13 cellular contexts compared by ENCODE assay signal in genomic region chr2:10433948-10434884, GRCh38. TPM values are rescaled to one million over a fixed set of nuclear protein-coding genes. Genes with fewer than 3 reads are reported as not detected.
DNase-seq lines count a peak whose midpoint lies in the region; ATAC-seq, FAIRE-seq and TF ChIP-seq lines count a peak whose summit lies in the region.
"Had no signal": no experiment of that assay in that cellular context is flagged by ENCODE, and none has a peak within 500 bp of the region (broad histone marks: within the 10 kb centered on the region; RNA-seq: fewer than 3 reads in every experiment).

No MANE protein-coding gene starts in this region.

- H3K27me3 ChIP-seq in MG63 (no peaks in the 10 kb centered on the region), spleen (replicated peaks in 1 of 7) (peaks cover 0 to 20% (median 0%) of the 10 kb centered on the region in 7 donors)
- H3K27me3 ChIP-seq: ascending aorta, pancreas had no signal

- H3K9me3 Mint-ChIP-seq in effector memory CD8-positive, alpha-beta T cell: no peaks in the 10 kb centered on the region
- H3K9me3 Mint-ChIP-seq: activated naive CD4-positive, alpha-beta T cell treated with anti-CD3 and anti-CD28 coated beads for 36 hours; immature natural killer cell had no signal

- peak overlapping the region in 1 of 8 donors; percentile 4 for H3K27ac ChIP-seq in spleen
- H3K27ac ChIP-seq: ascending aorta, heart left ventricle, pancreas had no signal

- H3K9me3 ChIP-seq in MG63: no peaks in the 10 kb centered on the region
- H3K9me3 ChIP-seq in spleen: no peaks in the 10 kb centered on the region
- H3K9me3 ChIP-seq: ascending aorta, heart left ventricle, pancreas had no signal

- no peak overlapping the region for H3K4me3 ChIP-seq in MG63
- no peak overlapping the region for H3K4me3 ChIP-seq in spleen
- H3K4me3 ChIP-seq: ascending aorta, heart left ventricle, lung, pancreas had no signal

- DNase-seq in GM12891 (ENCODE audit: insufficient read length, low spot score) (no peak), MG63 (peak; percentile 53), spleen (peak; percentile 82), UCSD-AML1 (lab: John Stamatoyannopoulos, UW; ENCODE audit: unreplicated experiment) (no peak), GM12892 (ENCODE audit: insufficient read length) (no peak), frontal cortex (ENCODE audit: low spot score in 2 of 2) (no peak)
- DNase-seq in effector memory CD8-positive, alpha-beta T cell: no peak

- H3K4me1 ChIP-seq in spleen: peaks cover 0 to 37% (median 29%) of the 10 kb centered on the region in 6 donors

- intact Hi-C loops in spleen (cut with DNase I; ENCODE audit: low total_unique reads): loop anchor here (5.0 kb wide), 1 partner anchor 307 kb away; no protein-coding TSS in a partner anchor

- peaks cover 0 to 20% of the 10 kb centered on the region in 2 donors for H3K27me3 Mint-ChIP-seq in effector memory CD8-positive, alpha-beta T cell

- H3K27ac Mint-ChIP-seq in effector memory CD8-positive, alpha-beta T cell: no peak overlapping the region
- H3K27ac Mint-ChIP-seq: activated naive CD4-positive, alpha-beta T cell treated with anti-CD3 and anti-CD28 coated beads for 36 hours had no signal

- 85 to 93% (median 88%) methylated on average over 17 to 19 of the region's 19 CpGs for WGBS in spleen, 5 donors

- no peak for TF ChIP-seq POLR2A in GM12891 (IDR thresholded peaks at IDR 0.05; ENCODE audit: low read depth, low read length)
- TF ChIP-seq POLR2A in spleen (IDR thresholded peaks at IDR 0.05): no peak
- TF ChIP-seq POLR2A in GM12892 (IDR thresholded peaks at IDR 0.05; ENCODE audit: low read depth, low read length): no peak

- H3K36me3 ChIP-seq in MG63 (peaks cover 7% of the 10 kb centered on the region), spleen (peaks cover 0 to 11% (median 2%) of the 10 kb centered on the region in 6 donors)
- H3K36me3 ChIP-seq: ascending aorta, pancreas had no signal

- no peak for TF ChIP-seq CTCF in spleen (IDR thresholded peaks at IDR 0.05 in 8 of 11, conservative IDR thresholded peaks at IDR 0.05 in 3 of 11)

- peaks cover 11% of the 10 kb centered on the region for H3K36me3 Mint-ChIP-seq in effector memory CD8-positive, alpha-beta T cell (ENCODE audit: insufficient read depth)
- H3K36me3 Mint-ChIP-seq: immature natural killer cell had no signal

- ATAC-seq in effector memory CD8-positive, alpha-beta T cell (replicated peaks): peak; percentile 1

- H3K4me3 Mint-ChIP-seq in effector memory CD8-positive, alpha-beta T cell: no peak overlapping the region
- H3K4me3 Mint-ChIP-seq: activated naive CD4-positive, alpha-beta T cell treated with anti-CD3 and anti-CD28 coated beads for 36 hours had no signal

- FAIRE-seq in GM12891 (lab: Jason Lieb, UNC) (peak; percentile 28), GM12892 (lab: Jason Lieb, UNC) (no peak), frontal cortex (lab: Jason Lieb, UNC) (no peak)
- FAIRE-seq: pancreas had no signal

- H3K4me1 Mint-ChIP-seq in effector memory CD8-positive, alpha-beta T cell (ENCODE audit: low read depth in 2 of 2): peaks cover 11% of the 10 kb centered on the region in 2 donors

TF ChIP-seq in GM12891, 5 proteins besides CTCF, POLR2A, EP300 and RAD21:
- no peak for TF ChIP-seq SPI1 (IDR thresholded peaks at IDR 0.05; ENCODE audit: low read depth, low read length)
- TF ChIP-seq POU2F2 (IDR thresholded peaks at IDR 0.05; ENCODE audit: low read depth, low read length): no peak
- no peak for TF ChIP-seq POLR2AphosphoS5 (IDR thresholded peaks at IDR 0.05; ENCODE audit: low read depth, low read length)
- TF ChIP-seq TAF1 (IDR thresholded peaks at IDR 0.05; ENCODE audit: low read depth, low read length): no peak
- no peak for TF ChIP-seq PAX5 (IDR thresholded peaks at IDR 0.05; ENCODE audit: insufficient read depth, low read length, severe bottlenecking)

RNA-seq across cellular contexts. Expression of gene ODC1, which starts 13.9 kb away (rescaled TPM):
- 107 TPM for polyA plus RNA-seq in GM12891 (2012; ENCODE audit: low read depth, missing spikeins)
- 471 and 646 TPM in 2 replicates for total RNA-seq in MG63 (2014; rRNA removed; shearing (Covaris generic); ENCODE audit: low replicate concordance)
- total RNA-seq in spleen (10 to 100 TPM; 28.9 to 84.3 (median 62.8) TPM), frontal cortex (143 TPM)
- 10 to 100 TPM; 38.0 to 78.1 (median 65.3) TPM for polyA plus RNA-seq in spleen
- polyA plus RNA-seq in GM12892 (2012; ENCODE audit: missing spikeins): 220 TPM

Comparison
In these comparisons a context has a peak if more than half of its experiments do, and no peak if none do; other contexts are left out.
1. DNase-seq: peak in MG63 (single experiment) and spleen (single experiment); none in GM12891 (single experiment), effector memory CD8-positive, alpha-beta T cell (0 of 3), UCSD-AML1 (single experiment), GM12892 (single experiment) and frontal cortex (0 of 2).